8 cellular contexts compared by ENCODE assay signal in genomic region chr7:43583424-43584199, GRCh38. TPM values are rescaled to one million over a fixed set of nuclear protein-coding genes. Genes with fewer than 3 reads are reported as not detected.
DNase-seq lines count a peak whose midpoint lies in the region; ATAC-seq and TF ChIP-seq lines count a peak whose summit lies in the region.

No MANE protein-coding gene starts in this region.

- H3K4me3 ChIP-seq in choroid plexus epithelial cell (ENCODE audit: low read depth, low read length), result peak overlapping the region; percentile 93
- peak overlapping the region; percentile 86 to 90 for H3K4me3 ChIP-seq in left lung

- DNase-seq in GM13977 (ENCODE audit: low spot score), result peak; percentile 23
- peak; percentile 56 for DNase-seq in NCI-H1092 treated with DMSO at 0.1 percent for 48 hours (lab: John Stamatoyannopoulos, UW)
- DNase-seq in activated CD4-positive, CD25-positive, alpha-beta regulatory T cell treated with anti-CD3 and anti-CD28 coated beads, Interleukin-2, amount 50 U/mL, for 16 hours (ENCODE audit: low read depth, low spot score), result peak; percentile 46
- peak; percentile 66 for DNase-seq in choroid plexus epithelial cell (ENCODE audit: low read depth)
- DNase-seq in left lung, result peak; percentile 78 to 94
- DNase-seq in stimulated activated CD4-positive, alpha-beta T cell treated with anti-CD3 and anti-CD28 coated beads, Interleukin-2, amount 100 ng/mL, for 48 hours, result peak; percentile 48 to 49

- ATAC-seq in HG02610 (IDR thresholded peaks at IDR 0.05; ENCODE audit: unreplicated experiment) (peak; percentile 10), left lung (peak; percentile 44), GM18858 (IDR thresholded peaks at IDR 0.05; ENCODE audit: unreplicated experiment) (no peak)

- peaks cover 4 to 37% of the 10 kb centered on the region in 2 donors for H3K4me1 ChIP-seq in left lung

- peaks cover 7 to 13% of the 10 kb centered on the region in 2 donors for H3K27me3 ChIP-seq in left lung

- in situ Hi-C loops in GM13977 (cut with MboI; ENCODE audit: low pct_unique_long_range_greater_than_20kb, low sequenced_read_pairs, unreplicated experiment), result loop anchor here (5.0 to 10.0 kb wide), 2 partner anchors 111 to 259 kb away; no protein-coding TSS in a partner anchor

- H3K36me3 ChIP-seq in left lung, result no peaks in the 10 kb centered on the region

- intact Hi-C loops in left lung (cut with DNase I), result loop anchor here in 1 of 2 donors (2.0 to 10.0 kb wide), 2 partner anchors 115 to 261 kb away; no protein-coding TSS in a partner anchor

- H3K27ac ChIP-seq in left lung, result peak overlapping the region; percentile 91 to 92

- TF ChIP-seq CTCF in GM13977 (IDR thresholded peaks at IDR 0.05; ENCODE audit: extremely low read depth, insufficient read depth, missing control alignments), result peak; percentile 37
- TF ChIP-seq CTCF in choroid plexus epithelial cell (conservative IDR thresholded peaks at IDR 0.05; ENCODE audit: low read depth, low read length), result peak; percentile 28
- no peak for TF ChIP-seq CTCF in left lung (IDR thresholded peaks at IDR 0.05)

- H3K9me3 ChIP-seq in left lung, result no peaks in the 10 kb centered on the region

RNA-seq across cellular contexts. Expression of gene STK17A, which starts 0.7 kb away (rescaled TPM):
- total RNA-seq in left lung, result 10 to 100 TPM; 34.9 to 38.4 TPM

Comparison
In these comparisons a context has a peak if more than half of its experiments do, and no peak if none do; other contexts are left out.
1. DNase-seq: peak in every context shown above with its lines; median percentile 86 in left lung; 66 in choroid plexus epithelial cell; 56 in NCI-H1092 treated with DMSO at 0.1 percent for 48 hours; 48 in stimulated activated CD4-positive, alpha-beta T cell treated with anti-CD3 and anti-CD28 coated beads, Interleukin-2, amount 100 ng/mL, for 48 hours; 46 in activated CD4-positive, CD25-positive, alpha-beta regulatory T cell treated with anti-CD3 and anti-CD28 coated beads, Interleukin-2, amount 50 U/mL, for 16 hours; 23 in GM13977.
2. CTCF ChIP-seq: peak in GM13977 (single experiment) and choroid plexus epithelial cell (single experiment); none in left lung (0 of 2).